Comparison of ENCODE assay signal across 13 cellular contexts in the genomic region with DNA sequence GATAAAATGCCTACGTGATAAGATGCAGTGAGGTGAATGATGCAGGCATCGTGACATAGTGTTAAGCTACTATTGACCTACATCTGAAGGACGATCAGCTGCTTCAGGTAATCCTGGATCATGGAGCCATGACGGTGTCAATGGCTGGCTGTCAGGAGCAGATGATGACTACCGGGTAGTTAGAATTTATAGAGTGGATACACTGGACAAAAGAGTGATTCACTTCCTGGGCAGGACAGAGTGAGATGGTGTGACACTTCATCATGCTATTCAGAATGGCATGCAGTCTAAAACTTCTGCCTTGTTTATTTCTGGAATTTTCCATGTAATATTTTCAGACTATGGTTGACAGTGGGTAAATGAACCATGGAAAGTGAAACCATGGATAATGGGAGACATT. TPM values are rescaled to one million over a fixed set of nuclear protein-coding genes. Genes with fewer than 3 reads are reported as not detected.
A peak's percentile ranks its signal among the peaks of the same experiment; 100 is the strongest.
DNase-seq lines count a peak whose midpoint lies in the region; ATAC-seq lines count a peak whose summit lies in the region.
"Had no signal": no experiment of that assay in that cellular context is flagged by ENCODE, and none has a peak within 500 bp of the region (broad histone marks: within the 10 kb centered on the region; RNA-seq: fewer than 3 reads in every experiment).

No MANE protein-coding gene starts in this region.

- H3K23ac ChIP-seq in mesenchymal stem cell (ENCODE audit: low read length in 2 of 2), result no peak overlapping the region

- no peak overlapping the region for H4K91ac ChIP-seq in mesenchymal stem cell (ENCODE audit: low read length)

- no peak overlapping the region for H2BK5ac ChIP-seq in mesenchymal stem cell (ENCODE audit: low read depth, low read length, poor library complexity, severe bottlenecking)

- H3K4me2 ChIP-seq in mesenchymal stem cell (ENCODE audit: low read length, poor library complexity, severe bottlenecking), result no peak overlapping the region

- no peak overlapping the region for H3K9ac ChIP-seq in mesenchymal stem cell (ENCODE audit: low read length)

- H2AFZ ChIP-seq in mesenchymal stem cell (ENCODE audit: low read depth, low read length), result no peak overlapping the region

- no peak overlapping the region for H2BK15ac ChIP-seq in mesenchymal stem cell (ENCODE audit: low read depth, poor library complexity, severe bottlenecking)

- no peak overlapping the region for H2BK12ac ChIP-seq in mesenchymal stem cell (ENCODE audit: low read length in 2 of 2)

- H2BK120ac ChIP-seq in mesenchymal stem cell (ENCODE audit: low read depth, low read length), result no peak overlapping the region

- ATAC-seq in HG02798 (IDR thresholded peaks at IDR 0.05; ENCODE audit: poor library complexity, unreplicated experiment), result no peak
- no peak for ATAC-seq in HG02885 (IDR thresholded peaks at IDR 0.05; ENCODE audit: poor library complexity, unreplicated experiment)
- ATAC-seq in GM18519 (IDR thresholded peaks at IDR 0.05; ENCODE audit: low FRiP score, unreplicated experiment), result no peak

- no peak overlapping the region for H3K18ac ChIP-seq in mesenchymal stem cell (ENCODE audit: low read depth in 1 of 2, low read length in 2 of 2)

- H3K4me3 ChIP-seq in MG63 (no peak overlapping the region), mesenchymal stem cell (ENCODE audit: insufficient read depth in 1 of 2, low read depth in 1 of 2, low read length in 2 of 2) (no peak overlapping the region)
- no peak overlapping the region for H3K4me3 ChIP-seq in effector memory CD4-positive, alpha-beta T cell (ENCODE audit: insufficient read depth, low read depth, low read length, poor library complexity, severe bottlenecking)
- H3K4me3 ChIP-seq: coronary artery, Peyer's patch, spleen had no signal

- in situ Hi-C loops in Caki2 (cut with HindIII; ENCODE audit: low pct_unique_long_range_greater_than_20kb, low sequenced_read_pairs), result no loop called here

- peaks cover 2% of the 10 kb centered on the region for H3K4me1 ChIP-seq in mesenchymal stem cell (ENCODE audit: control insufficient read depth, insufficient read depth, low read depth, low read length)
- no peaks in the 10 kb centered on the region for H3K4me1 ChIP-seq in effector memory CD4-positive, alpha-beta T cell (ENCODE audit: control insufficient read depth, insufficient read depth, low read length, poor library complexity, severe bottlenecking)
- H3K4me1 ChIP-seq: Peyer's patch had no signal

- no peak overlapping the region for H2AK5ac ChIP-seq in mesenchymal stem cell (ENCODE audit: low read length, severe bottlenecking)

- 55% methylated on average over 5 of the region's 5 CpGs for WGBS in mesenchymal stem cell

- H3K27me3 ChIP-seq in MG63 (no peaks in the 10 kb centered on the region), mesenchymal stem cell (ENCODE audit: control insufficient read depth in 1 of 2, insufficient read depth in 1 of 2, low read length in 2 of 2) (no peaks in the 10 kb centered on the region)
- H3K27me3 ChIP-seq in effector memory CD4-positive, alpha-beta T cell (replicated peaks; ENCODE audit: control insufficient read depth, insufficient read depth, low read length, poor library complexity, severe bottlenecking), result no peaks in the 10 kb centered on the region
- H3K27me3 ChIP-seq: Peyer's patch, spleen had no signal

- peak overlapping the region; percentile 7 for H3K27ac ChIP-seq in mesenchymal stem cell (ENCODE audit: low read length, poor library complexity, severe bottlenecking)
- no peak overlapping the region for H3K27ac ChIP-seq in effector memory CD4-positive, alpha-beta T cell (ENCODE audit: insufficient read depth, low read length, poor library complexity, severe bottlenecking)
- H3K27ac ChIP-seq: coronary artery, Peyer's patch, spleen had no signal

- H3K4ac ChIP-seq in mesenchymal stem cell (ENCODE audit: low read depth in 1 of 2, low read length in 2 of 2), result no peak overlapping the region

- peaks cover 18% of the 10 kb centered on the region for H3K36me3 ChIP-seq in MG63
- H3K36me3 ChIP-seq in mesenchymal stem cell (ENCODE audit: control insufficient read depth in 1 of 2, insufficient read depth in 2 of 2, low read depth in 1 of 2, low read length in 2 of 2), result no peaks in the 10 kb centered on the region
- no peaks in the 10 kb centered on the region for H3K36me3 ChIP-seq in effector memory CD4-positive, alpha-beta T cell (ENCODE audit: control insufficient read depth, insufficient read depth, low read length)
- H3K36me3 ChIP-seq: Peyer's patch, spleen had no signal

- no peak overlapping the region for H3K14ac ChIP-seq in mesenchymal stem cell (ENCODE audit: low read length in 2 of 2)

- DNase-seq in Caki2 (ENCODE audit: low read depth), result peak; percentile 27
- peak; percentile 52 for DNase-seq in MG63
- peak; percentile 58 for DNase-seq in dedifferentiated amniotic fluid mesenchymal stem cell (ENCODE audit: extremely low spot score)
- peak; percentile 64 for DNase-seq in mesenchymal stem cell
- no peak for DNase-seq in effector memory CD4-positive, alpha-beta T cell
- DNase-seq: activated CD4-positive, CD25-positive, alpha-beta regulatory T cell treated with anti-CD3 and anti-CD28 coated beads, Interleukin-2, amount 50 U/mL, for 72 hours; activated effector memory CD4-positive, alpha-beta T cell treated with Interleukin-2 at 50 U/mL for 16 hours; Peyer's patch; spleen had no signal

- H3K79me1 ChIP-seq in mesenchymal stem cell (replicated peaks; ENCODE audit: low read length, poor library complexity, severe bottlenecking), result peaks cover 22% of the 10 kb centered on the region

- H3K9me3 ChIP-seq in MG63 (peaks cover 6% of the 10 kb centered on the region), mesenchymal stem cell (ENCODE audit: control insufficient read depth, low read length) (peaks cover 8% of the 10 kb centered on the region)
- no peaks in the 10 kb centered on the region for H3K9me3 ChIP-seq in effector memory CD4-positive, alpha-beta T cell (ENCODE audit: control insufficient read depth, low read length)

- H4K8ac ChIP-seq in mesenchymal stem cell (ENCODE audit: low read length), result no peak overlapping the region

RNA-seq across cellular contexts. Expression of gene METTL8, which starts 29.5 kb away (rescaled TPM):
- total RNA-seq in Caki2 (2014; rRNA removed; shearing (Covaris generic); ENCODE audit: low replicate concordance), result 13.2 and 28.5 TPM in 2 replicates
- 31.5 and 72.9 TPM in 2 replicates for total RNA-seq in MG63 (2014; rRNA removed; shearing (Covaris generic); ENCODE audit: low replicate concordance)
- polyA plus RNA-seq in mesenchymal stem cell (2013, experiment 1 of 2), result 15.9 TPM
- polyA plus RNA-seq in mesenchymal stem cell (2013, experiment 2 of 2), result 14.7 TPM

RNA-seq across cellular contexts. Expression of gene DCAF17, which starts 29.8 kb away (rescaled TPM):
- 5.9 and 15.8 TPM in 2 replicates for total RNA-seq in Caki2 (2014; rRNA removed; shearing (Covaris generic); ENCODE audit: low replicate concordance)
- 13.8 and 29.8 TPM in 2 replicates for total RNA-seq in MG63 (2014; rRNA removed; shearing (Covaris generic); ENCODE audit: low replicate concordance)
- 5.9 TPM for polyA plus RNA-seq in mesenchymal stem cell (2013, experiment 1 of 2)
- polyA plus RNA-seq in mesenchymal stem cell (2013, experiment 2 of 2), result 6.7 TPM

Comparison
In these comparisons a context has a peak if more than half of its experiments do, and no peak if none do; other contexts are left out.
1. DNase-seq: peak in Caki2 (single experiment), MG63 (single experiment), dedifferentiated amniotic fluid mesenchymal stem cell (single experiment) and mesenchymal stem cell (single experiment); none in effector memory CD4-positive, alpha-beta T cell (0 of 3).